In the genomic region with DNA sequence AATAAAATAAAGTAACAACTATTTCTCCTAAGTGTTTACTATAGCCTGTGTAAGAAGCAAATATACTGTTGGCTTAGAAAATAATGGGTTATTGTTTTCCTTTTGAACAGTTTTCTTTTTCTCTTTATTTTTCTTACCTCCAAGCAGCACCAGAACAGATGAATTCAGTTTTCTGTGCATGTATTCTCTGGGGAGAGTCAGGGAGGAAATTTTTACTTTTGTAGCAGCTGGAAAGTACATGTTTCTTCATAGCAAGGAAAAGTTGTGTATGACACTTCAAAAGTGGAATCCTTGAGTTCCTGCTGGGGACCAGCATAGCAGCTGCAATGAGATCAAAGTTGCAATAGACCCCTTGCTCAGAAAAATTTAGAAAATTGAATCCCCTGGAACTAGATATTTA, we compare ENCODE assay signal across 20 cellular contexts.
DNase-seq lines count a peak whose midpoint lies in the region; TF ChIP-seq lines count a peak whose summit lies in the region.
"Had no signal": no experiment of that assay in that cellular context is flagged by ENCODE, and none has a peak within 500 bp of the region (broad histone marks: within the 10 kb centered on the region; RNA-seq: fewer than 3 reads in every experiment).

No MANE protein-coding gene starts in this region.

- no peak overlapping the region for H3K4me3 ChIP-seq in BLaER1 treated with 17β-estradiol and CSF1 and Interleukin-3, amounts not matched to agents 10 nM and 100 nM
- no peak overlapping the region for H3K4me3 ChIP-seq in Loucy (ENCODE audit: low read length, poor library complexity, severe bottlenecking)
- H3K4me3 ChIP-seq in uterus = no peak overlapping the region
- H3K4me3 ChIP-seq: GM12878, GM23248 had no signal

- no peaks in the 10 kb centered on the region for H3K36me3 ChIP-seq in BLaER1 treated with 17β-estradiol and CSF1 and Interleukin-3, amounts not matched to agents 10 nM and 100 nM
- H3K36me3 ChIP-seq in Loucy (ENCODE audit: insufficient read depth, low read length) = no peaks in the 10 kb centered on the region
- no peaks in the 10 kb centered on the region for H3K36me3 ChIP-seq in uterus
- H3K36me3 ChIP-seq: BE2C had no signal

- no peaks in the 10 kb centered on the region for H3F3A ChIP-seq in Loucy (ENCODE audit: low read depth)

- intact Hi-C loops in uterus (cut with DNase I; ENCODE audit: low total_unique reads) = no loop called here

- peaks cover 0 to 9% (median 0%) of the 10 kb centered on the region in 11 experiments; a peak in 4 of 22 replicates for H3K9me3 ChIP-seq in BLaER1 treated with 17β-estradiol and CSF1 and Interleukin-3, amounts not matched to agents 10 nM and 100 nM (replicated peaks in 1 of 11)
- H3K9me3 ChIP-seq in Loucy (ENCODE audit: insufficient read depth, low read depth, low read length) (no peaks in the 10 kb centered on the region), uterus (no peaks in the 10 kb centered on the region)
- H3K9me3 ChIP-seq: BE2C had no signal

- no peaks in the 10 kb centered on the region for H3K27me3 ChIP-seq in BLaER1 treated with 17β-estradiol and CSF1 and Interleukin-3, amounts not matched to agents 10 nM and 100 nM
- H3K27me3 ChIP-seq in Loucy (ENCODE audit: insufficient read depth, low read length, poor library complexity, severe bottlenecking) (no peaks in the 10 kb centered on the region), uterus (no peaks in the 10 kb centered on the region)

- TF ChIP-seq CTCF in Loucy (conservative IDR thresholded peaks at IDR 0.05; ENCODE audit: low read length) = no peak
- no peak for TF ChIP-seq CTCF in uterus (IDR thresholded peaks at IDR 0.05)

- TF ChIP-seq POLR2A in uterus (IDR thresholded peaks at IDR 0.05) = no peak

- H3K4me1 ChIP-seq in BLaER1 treated with 17β-estradiol and CSF1 and Interleukin-3, amounts not matched to agents 10 nM and 100 nM = peaks cover 13 to 33% (median 25%) of the 10 kb centered on the region in 10 experiments
- H3K4me1 ChIP-seq in Loucy (ENCODE audit: insufficient read depth, low read length, poor library complexity, severe bottlenecking) = peaks cover 8% of the 10 kb centered on the region
- H3K4me1 ChIP-seq in uterus = peaks cover 0 to 12% of the 10 kb centered on the region in 2 donors
- H3K4me1 ChIP-seq: BE2C had no signal

- no peaks in the 10 kb centered on the region for H3K9me2 ChIP-seq in Loucy (replicated peaks; ENCODE audit: low read depth, low read length)

- no peaks in the 10 kb centered on the region for H4K20me1 ChIP-seq in BLaER1 treated with 17β-estradiol and CSF1 and Interleukin-3, amounts not matched to agents 10 nM and 100 nM
- H4K20me1 ChIP-seq in Loucy (ENCODE audit: insufficient read depth, low read length, poor library complexity, severe bottlenecking) = no peaks in the 10 kb centered on the region

- peak overlapping the region in 2 of 11 experiments; percentile 27 to 29; a peak in 2 of 22 replicates for H3K27ac ChIP-seq in BLaER1 treated with 17β-estradiol and CSF1 and Interleukin-3, amounts not matched to agents 10 nM and 100 nM
- peak overlapping the region; percentile 31 to 78 for H3K27ac ChIP-seq in uterus
- H3K27ac ChIP-seq: GM23248, HL-60 had no signal

- H3K79me2 ChIP-seq in Loucy (ENCODE audit: insufficient read depth, low read length) = no peaks in the 10 kb centered on the region

- peak overlapping the region in 9 of 11 experiments; percentile 51 to 72 (median 61); a peak in 18 of 22 replicates for H3K4me2 ChIP-seq in BLaER1 treated with 17β-estradiol and CSF1 and Interleukin-3, amounts not matched to agents 10 nM and 100 nM
- H3K4me2 ChIP-seq in Loucy (ENCODE audit: low read depth, low read length, poor library complexity, severe bottlenecking) = no peak overlapping the region

- H2AFZ ChIP-seq in Loucy (ENCODE audit: low read length) = peak overlapping the region; percentile 87
- H2AFZ ChIP-seq: GM23248 had no signal

- no peak overlapping the region for H3K9ac ChIP-seq in BLaER1 treated with 17β-estradiol and CSF1 and Interleukin-3, amounts not matched to agents 10 nM and 100 nM
- no peak overlapping the region for H3K9ac ChIP-seq in Loucy (ENCODE audit: low read depth, low read length, poor library complexity, severe bottlenecking)
- H3K9ac ChIP-seq: GM23248 had no signal

- DNase-seq in brain pericyte (ENCODE audit: low read depth, low spot score) = peak; percentile 46
- DNase-seq in uterus = no peak
- no peak for DNase-seq in COLO829 (ENCODE audit: low spot score)
- no peak for DNase-seq in NCI-H128 (lab: John Stamatoyannopoulos, UW; ENCODE audit: unreplicated experiment)
- DNase-seq in RPMI8226 = no peak
- DNase-seq: ACHN; BE2C; CD8-positive, alpha-beta T cell; COR-L47; DMS 273 treated with DMSO at 0.1 percent for 48 hours; DMS53; DND-41; EL; GM23248; HCEC 1CT; HFFc6 had no signal
